14 cellular contexts compared by ENCODE assay signal in the genomic region with DNA sequence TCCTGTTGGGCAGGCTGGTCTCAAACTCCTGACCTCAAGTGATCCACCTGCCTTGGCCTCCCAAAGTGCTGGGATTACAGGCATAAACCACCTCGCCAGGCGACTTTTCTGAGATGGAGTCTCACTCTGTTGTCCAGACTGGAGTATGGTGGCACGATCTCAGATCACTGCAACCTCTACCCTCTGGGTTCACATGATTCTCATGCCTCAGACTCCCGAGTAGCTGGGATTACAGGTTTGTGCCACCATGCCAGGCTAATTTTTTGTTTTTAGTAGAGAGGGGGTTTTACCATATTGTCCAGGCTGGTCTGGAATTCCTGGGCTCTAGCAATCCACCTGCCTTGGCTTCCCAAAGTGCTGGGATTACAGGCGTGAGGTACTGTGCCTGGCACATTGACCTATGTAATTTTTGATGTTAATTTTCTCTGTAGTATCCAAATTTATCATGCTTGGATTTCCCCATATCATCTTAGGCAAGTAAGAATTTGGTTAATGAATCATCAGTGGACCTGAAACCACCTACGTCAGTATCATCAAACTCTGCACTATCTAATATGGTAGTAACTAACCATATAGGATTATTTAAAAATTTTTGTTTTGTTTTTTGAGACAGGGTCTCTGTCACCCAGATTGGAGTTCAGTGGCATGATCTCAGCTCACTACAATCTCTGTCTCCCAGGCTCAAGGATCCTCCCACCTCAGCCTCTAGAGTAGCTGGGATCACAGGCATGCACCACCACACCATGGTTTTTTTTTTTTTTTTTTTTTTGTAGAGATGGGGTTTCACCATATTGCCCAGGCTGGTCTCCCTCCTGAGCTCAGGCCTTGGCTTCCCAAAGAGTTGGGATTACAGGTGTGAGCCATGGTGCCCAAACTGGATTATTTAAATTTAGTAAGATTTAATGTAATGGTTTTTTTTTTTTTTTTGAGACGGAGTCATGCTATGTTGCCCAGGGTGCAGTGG. TPM values are rescaled to one million over a fixed set of nuclear protein-coding genes. Genes with fewer than 3 reads are reported as not detected.
DNase-seq lines count a peak whose midpoint lies in the region; ATAC-seq and TF ChIP-seq lines count a peak whose summit lies in the region.
"Had no signal": no experiment of that assay in that cellular context is flagged by ENCODE, and none has a peak within 500 bp of the region (broad histone marks: within the 10 kb centered on the region; RNA-seq: fewer than 3 reads in every experiment).

No MANE protein-coding gene starts in this region.

- POLR2A ChIA-PET in CD8-positive, alpha-beta T cell (lab: Charles Lee) = interaction anchor here (0.6 to 1.2 kb wide), 3 partner anchors 28 to 715 kb away, joined by 3 to 4 read pairs (median 3); no protein-coding TSS in a partner anchor

- H3K4me1 Mint-ChIP-seq in T-helper 2 cell treated with Interferon-gamma antibody and Interleukin-4, amounts not matched to agents 5 μg/mL and 100 μg/mL, for 36 hours (ENCODE audit: low read depth) = peaks cover 2% of the 10 kb centered on the region
- no peaks in the 10 kb centered on the region for H3K4me1 Mint-ChIP-seq in CD8-positive, alpha-beta T cell (ENCODE audit: low read depth)

- peaks cover 8% of the 10 kb centered on the region for H3K4me1 ChIP-seq in foreskin keratinocyte
- no peaks in the 10 kb centered on the region for H3K4me1 ChIP-seq in CD8-positive, alpha-beta T cell (ENCODE audit: insufficient read depth, low read length)

- no peak overlapping the region for H3K27ac ChIP-seq in foreskin keratinocyte
- H3K27ac ChIP-seq in CD8-positive, alpha-beta T cell (ENCODE audit: low read depth, low read length) = no peak overlapping the region
- H3K27ac ChIP-seq: skin epidermis had no signal

- TF ChIP-seq CTCF in foreskin keratinocyte (conservative IDR thresholded peaks at IDR 0.05) = no peak
- no peak for TF ChIP-seq CTCF in CD8-positive, alpha-beta T cell (IDR thresholded peaks at IDR 0.05)

- DNase-seq in T-helper 2 cell treated with Interferon-gamma antibody and Interleukin-4, amounts not matched to agents 5 μg/mL and 100 μg/mL, for 36 hours (ENCODE audit: low spot score) = peak; percentile 20
- DNase-seq in foreskin keratinocyte (peak in 1 of 2 donors; percentile 48), KBM-7 (no peak)
- no peak for DNase-seq in CD8-positive, alpha-beta T cell
- DNase-seq in activated effector memory CD4-positive, alpha-beta T cell treated with Interleukin-2 at 50 U/mL for 16 hours = no peak
- DNase-seq: midbrain, NCI-H146, NCI-H69, RPMI8226 had no signal

- H3K27me3 Mint-ChIP-seq in T-helper 2 cell treated with Interferon-gamma antibody and Interleukin-4, amounts not matched to agents 5 μg/mL and 100 μg/mL, for 36 hours (ENCODE audit: low read depth) = no peaks in the 10 kb centered on the region
- H3K27me3 Mint-ChIP-seq in CD8-positive, alpha-beta T cell (ENCODE audit: low read depth) = no peaks in the 10 kb centered on the region

- in situ Hi-C loops in KBM-7 (cut with MboI; ENCODE audit: low pct_unique_long_range_greater_than_20kb, low sequenced_read_pairs) = no loop called here

- no peaks in the 10 kb centered on the region for H3K27me3 ChIP-seq in foreskin keratinocyte
- no peaks in the 10 kb centered on the region for H3K27me3 ChIP-seq in CD8-positive, alpha-beta T cell (ENCODE audit: insufficient read depth, low read length)

- H3K9me3 Mint-ChIP-seq in T-helper 2 cell treated with Interferon-gamma antibody and Interleukin-4, amounts not matched to agents 5 μg/mL and 100 μg/mL, for 36 hours = peaks cover 19% of the 10 kb centered on the region
- peaks cover 8% of the 10 kb centered on the region for H3K9me3 Mint-ChIP-seq in CD8-positive, alpha-beta T cell

- ATAC-seq in GM18498 (IDR thresholded peaks at IDR 0.05; ENCODE audit: unreplicated experiment) (peak; percentile 55), GM21576 (IDR thresholded peaks at IDR 0.05; ENCODE audit: unreplicated experiment) (peak; percentile 50), foreskin keratinocyte (peak; percentile 31), GM21367 (IDR thresholded peaks at IDR 0.05; ENCODE audit: unreplicated experiment) (no peak)
- ATAC-seq in CD8-positive, alpha-beta T cell = no peak

- no peak overlapping the region for H3K4me3 ChIP-seq in CD8-positive, alpha-beta T cell (ENCODE audit: low read depth, low read length)
- H3K4me3 ChIP-seq: skin epidermis had no signal

- CTCF ChIA-PET in CD8-positive, alpha-beta T cell (lab: Charles Lee) = interaction anchor here (0.7 kb wide), 2 partner anchors 460 to 883 kb away, joined by 3 to 4 read pairs; no protein-coding TSS in a partner anchor

- H3K4me3 Mint-ChIP-seq in T-helper 2 cell treated with Interferon-gamma antibody and Interleukin-4, amounts not matched to agents 5 μg/mL and 100 μg/mL, for 36 hours = no peak overlapping the region
- H3K4me3 Mint-ChIP-seq in CD8-positive, alpha-beta T cell = no peak overlapping the region
- H3K4me3 Mint-ChIP-seq: T-helper 1 cell treated with Interleukin-12 subunit alpha and Interleukin-12 subunit beta and Interleukin-4 antibody, amounts not matched to agents 30 μg/mL and 1 μg/mL, for 36 hours had no signal

- intact Hi-C loops in CD8-positive, alpha-beta T cell (cut with DNase I, micrococcal nuclease) = no loop called here

- peaks cover 28% of the 10 kb centered on the region for H3K36me3 Mint-ChIP-seq in T-helper 2 cell treated with Interferon-gamma antibody and Interleukin-4, amounts not matched to agents 5 μg/mL and 100 μg/mL, for 36 hours (ENCODE audit: low read depth)
- no peaks in the 10 kb centered on the region for H3K36me3 Mint-ChIP-seq in CD8-positive, alpha-beta T cell

- no peak overlapping the region for H3K27ac Mint-ChIP-seq in T-helper 2 cell treated with Interferon-gamma antibody and Interleukin-4, amounts not matched to agents 5 μg/mL and 100 μg/mL, for 36 hours
- no peak overlapping the region for H3K27ac Mint-ChIP-seq in CD8-positive, alpha-beta T cell
- H3K27ac Mint-ChIP-seq: T-helper 1 cell treated with Interleukin-12 subunit alpha and Interleukin-12 subunit beta and Interleukin-4 antibody, amounts not matched to agents 30 μg/mL and 1 μg/mL, for 36 hours had no signal

- no peaks in the 10 kb centered on the region for H3K36me3 ChIP-seq in CD8-positive, alpha-beta T cell (ENCODE audit: insufficient read depth, low read length)

- H3K9me3 ChIP-seq in CD8-positive, alpha-beta T cell (ENCODE audit: low read length) = no peaks in the 10 kb centered on the region

RNA-seq across cellular contexts. Expression of gene ATP5F1B, which starts 11.9 kb away (rescaled TPM):
- 657 and 723 TPM in 2 replicates for total RNA-seq in foreskin keratinocyte
- polyA plus RNA-seq in foreskin keratinocyte = 574 and 700 TPM in 2 replicates
- total RNA-seq in CD8-positive, alpha-beta T cell = 100 to 1,000 TPM; 417 to 429 TPM

RNA-seq across cellular contexts. Expression of gene BAZ2A, which starts 27.6 kb away (rescaled TPM):
- 55.6 and 59.3 TPM in 2 replicates for total RNA-seq in foreskin keratinocyte
- 10.6 and 13.4 TPM in 2 replicates for polyA plus RNA-seq in foreskin keratinocyte
- total RNA-seq in CD8-positive, alpha-beta T cell = 100 to 1,000 TPM; 197 to 198 TPM

RNA-seq across cellular contexts. Expression of gene PTGES3, which starts 30.4 kb away (rescaled TPM):
- total RNA-seq in foreskin keratinocyte = 263 and 298 TPM in 2 replicates
- 265 and 316 TPM in 2 replicates for polyA plus RNA-seq in foreskin keratinocyte
- 100 to 1,000 TPM; 148 to 154 TPM for total RNA-seq in CD8-positive, alpha-beta T cell

Comparison
In these comparisons a context has a peak if more than half of its experiments do, and no peak if none do; other contexts are left out.
1. ATAC-seq: peak in GM18498 (single experiment), GM21576 (single experiment) and foreskin keratinocyte (single experiment); none in CD8-positive, alpha-beta T cell (single experiment) and GM21367 (single experiment).